1 cellular context compared by ENCODE assay signal in genomic region chr5:125277494-125278154, GRCh38.
TF ChIP-seq lines count a peak whose summit lies in the region.

No MANE protein-coding gene starts in this region.

TF ChIP-seq in HEK293, 187 proteins besides CTCF, POLR2A, EP300 and RAD21 (continued from another document and continues in another):
- TF ChIP-seq ZNF280D (tag by site-specific recombination; IDR thresholded peaks at IDR 0.05) (no peak; the same call in 1 of the 2 replicates), ELK4 (IDR thresholded peaks at IDR 0.05; ENCODE audit: borderline replicate concordance, low read depth, low read length) (no peak), ZFP41 (tag by site-specific recombination; IDR thresholded peaks at IDR 0.05; ENCODE audit: borderline replicate concordance) (no peak), ZNF585B (tag by site-specific recombination; IDR thresholded peaks at IDR 0.05) (no peak), ZNF274 (IDR thresholded peaks at IDR 0.05; ENCODE audit: low read length) (no peak), ZNF274 (tag by site-specific recombination; IDR thresholded peaks at IDR 0.05; ENCODE audit: borderline replicate concordance) (no peak), ZNF266 (tag by site-specific recombination; IDR thresholded peaks at IDR 0.05; ENCODE audit: low read depth) (no peak), ZBTB20 (tag by site-specific recombination; IDR thresholded peaks at IDR 0.05) (no peak), ZFP37 (tag by site-specific recombination; IDR thresholded peaks at IDR 0.05) (peak; percentile 44; the same call in 1 of the 2 replicates), ZNF626 (tag by site-specific recombination; IDR thresholded peaks at IDR 0.05) (0 out of 2 replicates have a peak, but pooled peaks have one; percentile 14), ZNF701 (tag by site-specific recombination; IDR thresholded peaks at IDR 0.05) (no peak), ZNF548 (tag by site-specific recombination; IDR thresholded peaks at IDR 0.05) (no peak), ZNF48 (tag by site-specific recombination; IDR thresholded peaks at IDR 0.05) (no peak), YY1 (tag by site-specific recombination; IDR thresholded peaks at IDR 0.05) (no peak), ZFP3 (tag by site-specific recombination; IDR thresholded peaks at IDR 0.05; ENCODE audit: low read depth) (no peak), GLIS1 (tag by site-specific recombination; IDR thresholded peaks at IDR 0.05) (peak; percentile 45), ZNF747 (tag by site-specific recombination; IDR thresholded peaks at IDR 0.05) (no peak), ZNF521 (tag by site-specific recombination; IDR thresholded peaks at IDR 0.05) (no peak), ZNF26 (tag by site-specific recombination; IDR thresholded peaks at IDR 0.05) (no peak), ZNF350 (tag by site-specific recombination; IDR thresholded peaks at IDR 0.05) (no peak), ZNF692 (tag by site-specific recombination; IDR thresholded peaks at IDR 0.05) (peak; percentile 67), ZNF501 (tag by site-specific recombination; IDR thresholded peaks at IDR 0.05) (0 out of 2 replicates have a peak, but pooled peaks have one; percentile 57), ZNF792 (tag by site-specific recombination; IDR thresholded peaks at IDR 0.05) (no peak), ZNF211 (tag by site-specific recombination; IDR thresholded peaks at IDR 0.05; ENCODE audit: low read depth) (no peak), KLF17 (tag by site-specific recombination; IDR thresholded peaks at IDR 0.05) (peak; percentile 72; the same call in 1 of the 2 replicates), ZNF23 (tag by site-specific recombination; IDR thresholded peaks at IDR 0.05; ENCODE audit: borderline replicate concordance) (no peak), ZNF169 (tag by site-specific recombination; IDR thresholded peaks at IDR 0.05) (no peak), ZNF560 (tag by site-specific recombination; IDR thresholded peaks at IDR 0.05; ENCODE audit: borderline replicate concordance) (no peak), ZNF776 (tag by site-specific recombination; IDR thresholded peaks at IDR 0.05; ENCODE audit: borderline replicate concordance) (no peak), ZNF664 (tag by site-specific recombination; IDR thresholded peaks at IDR 0.05) (peak; percentile 93), ZNF707 (tag by site-specific recombination; IDR thresholded peaks at IDR 0.05) (no peak), ZNF791 (tag by site-specific recombination; IDR thresholded peaks at IDR 0.05) (no peak), ATF2 (tag by site-specific recombination; IDR thresholded peaks at IDR 0.05; ENCODE audit: low read depth) (no peak), ZNF24 (tag by site-specific recombination; IDR thresholded peaks at IDR 0.05) (peak; percentile 91), ZNF426 (tag by site-specific recombination; IDR thresholded peaks at IDR 0.05) (no peak), GLIS2 (tag by site-specific recombination; IDR thresholded peaks at IDR 0.05) (no peak), ZNF768 (tag by site-specific recombination; IDR thresholded peaks at IDR 0.05) (no peak), HOXA7 (CRISPR knock-in tag; IDR thresholded peaks at IDR 0.05; ENCODE audit: borderline replicate concordance) (no peak), PATZ1 (tag by site-specific recombination; IDR thresholded peaks at IDR 0.05) (peak; percentile 69), ZNF341 (tag by site-specific recombination; IDR thresholded peaks at IDR 0.05; ENCODE audit: low read depth) (no peak), ZNF10 (tag by site-specific recombination; IDR thresholded peaks at IDR 0.05) (peak; percentile 38; the same call in 1 of the 2 replicates), ZNF571 (tag by site-specific recombination; IDR thresholded peaks at IDR 0.05) (no peak), ZNF202 (tag by site-specific recombination; IDR thresholded peaks at IDR 0.05; ENCODE audit: borderline replicate concordance) (no peak), ZNF558 (tag by site-specific recombination; IDR thresholded peaks at IDR 0.05) (peak; percentile 85), ZNF645 (tag by site-specific recombination; IDR thresholded peaks at IDR 0.05) (no peak), MEIS1 (CRISPR knock-in tag; IDR thresholded peaks at IDR 0.05; ENCODE audit: borderline replicate concordance) (no peak), ZNF513 (tag by site-specific recombination; IDR thresholded peaks at IDR 0.05) (no peak), ZNF423 (tag by site-specific recombination; IDR thresholded peaks at IDR 0.05) (no peak), ZNF391 (tag by site-specific recombination; IDR thresholded peaks at IDR 0.05; ENCODE audit: borderline replicate concordance, low read depth) (peak; percentile 83; the same call in 1 of the 2 replicates), ZSCAN5A (tag by site-specific recombination; IDR thresholded peaks at IDR 0.05) (no peak), ZNF837 (tag by site-specific recombination; IDR thresholded peaks at IDR 0.05) (no peak), ZNF76 (tag by site-specific recombination; IDR thresholded peaks at IDR 0.05; ENCODE audit: borderline replicate concordance, low read depth) (peak; percentile 33; the same call in 1 of the 2 replicates)
